In genomic region chr16:25256821-25257503, GRCh38 we compare ENCODE assay signal across 1 cellular context.
TF ChIP-seq lines count a peak whose summit lies in the region.

No MANE protein-coding gene starts in this region.

TF ChIP-seq in H1, 55 proteins besides CTCF, POLR2A, EP300 and RAD21 (continued from another document):
- TF ChIP-seq YY1 (IDR thresholded peaks at IDR 0.05; ENCODE audit: low read depth, low read length) (no peak), CBX5 (IDR thresholded peaks at IDR 0.05; ENCODE audit: low read depth, low read length) (no peak), SIX5 (IDR thresholded peaks at IDR 0.05; ENCODE audit: low read depth, low read length) (no peak), CTBP2 (IDR thresholded peaks at IDR 0.05; ENCODE audit: borderline replicate concordance, insufficient read depth, insufficient read length, low read length) (no peak), MAFK (IDR thresholded peaks at IDR 0.05; ENCODE audit: low read depth, low read length) (no peak), SP2 (IDR thresholded peaks at IDR 0.05; ENCODE audit: low read length) (no peak), SIN3A (conservative IDR thresholded peaks at IDR 0.05 in 1 of 2, IDR thresholded peaks at IDR 0.05 in 1 of 2; ENCODE audit: low read depth in 1 of 2, low read length in 2 of 2) (peak in 1 of 2 experiments; percentile 56; a peak in 1 of 4 replicates), KDM5A (IDR thresholded peaks at IDR 0.05; ENCODE audit: low read length) (no peak), CHD1 (IDR thresholded peaks at IDR 0.05; ENCODE audit: low read depth, low read length) (no peak), BRCA1 (IDR thresholded peaks at IDR 0.05; ENCODE audit: low read depth, low read length) (no peak), KDM1A (IDR thresholded peaks at IDR 0.05; ENCODE audit: borderline replicate concordance, low read length) (no peak), USF2 (IDR thresholded peaks at IDR 0.05; ENCODE audit: low read length) (no peak), GTF2F1 (IDR thresholded peaks at IDR 0.05; ENCODE audit: borderline replicate concordance, low read depth, low read length) (no peak), TEAD4 (IDR thresholded peaks at IDR 0.05; ENCODE audit: low read depth, low read length) (no peak), BCL11A (IDR thresholded peaks at IDR 0.05; ENCODE audit: low read depth in 2 of 2, low read length in 2 of 2) (no peak), NRF1 (IDR thresholded peaks at IDR 0.05; ENCODE audit: low read depth, low read length) (no peak), MAX (IDR thresholded peaks at IDR 0.05) (peak; percentile 34; the same call in 1 of the 2 replicates), ASH2L (IDR thresholded peaks at IDR 0.05; ENCODE audit: low read length) (peak; percentile 20), RFX5 (IDR thresholded peaks at IDR 0.05; ENCODE audit: borderline replicate concordance, low read depth, low read length) (no peak), CREB1 (IDR thresholded peaks at IDR 0.05) (no peak), TAF7 (optimal IDR thresholded peaks at IDR 0.05; ENCODE audit: borderline replicate concordance, low read depth, low read length) (no peak), HDAC6 (IDR thresholded peaks at IDR 0.05; ENCODE audit: low read depth, low read length) (no peak), EZH2 (IDR thresholded peaks at IDR 0.05; ENCODE audit: low read depth, low read length, severe bottlenecking) (peak; percentile 11), TCF12 (IDR thresholded peaks at IDR 0.05; ENCODE audit: low read depth, low read length) (no peak), CHD7 (IDR thresholded peaks at IDR 0.05; ENCODE audit: insufficient replicate concordance, low read length) (no peak), SAP30 (IDR thresholded peaks at IDR 0.05; ENCODE audit: insufficient read depth, insufficient replicate concordance, low read length) (peak; percentile 65), GABPA (IDR thresholded peaks at IDR 0.05; ENCODE audit: borderline replicate concordance, insufficient read depth, low read length) (no peak), KDM4A (IDR thresholded peaks at IDR 0.05; ENCODE audit: low read depth, low read length, severe bottlenecking) (peak; percentile 8), POU5F1 (IDR thresholded peaks at IDR 0.05; ENCODE audit: low read depth, low read length) (no peak), ZNF274 (IDR thresholded peaks at IDR 0.05; ENCODE audit: borderline replicate concordance, extremely low read depth, low read length) (no peak), RNF2 (IDR thresholded peaks at IDR 0.05; ENCODE audit: borderline replicate concordance, low read depth, low read length, missing control alignments, poor library complexity, severe bottlenecking) (no peak), SP1 (IDR thresholded peaks at IDR 0.05; ENCODE audit: low read depth, low read length) (no peak)
